ENCODE assay signal across 1 cellular context in genomic region chr14:64363265-64363840, GRCh38.
TF ChIP-seq lines count a peak whose summit lies in the region.

No MANE protein-coding gene starts in this region.

TF ChIP-seq in K562, 482 proteins besides CTCF, POLR2A, EP300 and RAD21 (continued from another document and continues in another):
- TF ChIP-seq FOXP4 (CRISPR knock-in tag; IDR thresholded peaks at IDR 0.05; ENCODE audit: borderline replicate concordance) (no peak), ARID3B (CRISPR knock-in tag; IDR thresholded peaks at IDR 0.05; ENCODE audit: borderline replicate concordance) (peak; percentile 99), ZNF282 (CRISPR knock-in tag; IDR thresholded peaks at IDR 0.05) (no peak), TOE1 (IDR thresholded peaks at IDR 0.05; ENCODE audit: borderline replicate concordance) (no peak), TOE1 (CRISPR knock-in tag; IDR thresholded peaks at IDR 0.05; ENCODE audit: borderline replicate concordance, low read depth) (no peak), MCM3 (IDR thresholded peaks at IDR 0.05) (no peak), RCOR1 (IDR thresholded peaks at IDR 0.05; ENCODE audit: borderline replicate concordance in 1 of 2, low read depth in 2 of 2, low read length in 2 of 2) (peak in 1 of 2 experiments; percentile 48; a peak in 2 of 4 replicates), POLR2G (IDR thresholded peaks at IDR 0.05; ENCODE audit: low read depth, low read length) (no peak), CCAR2 (IDR thresholded peaks at IDR 0.05; ENCODE audit: low read depth, low read length) (no peak), CHAMP1 (IDR thresholded peaks at IDR 0.05) (no peak), HDAC2 (IDR thresholded peaks at IDR 0.05) (no peak), MAZ (CRISPR knock-in tag; conservative IDR thresholded peaks at IDR 0.05 in 1 of 2, IDR thresholded peaks at IDR 0.05 in 1 of 2) (peak in 1 of 2 experiments; percentile 99; a peak in 2 of 4 replicates), ZNF551 (CRISPR knock-in tag; IDR thresholded peaks at IDR 0.05) (peak; percentile 84), ZC3H11A (IDR thresholded peaks at IDR 0.05; ENCODE audit: low read depth, low read length) (no peak), WHSC1 (IDR thresholded peaks at IDR 0.05; ENCODE audit: low read length) (no peak), NCOR1 (IDR thresholded peaks at IDR 0.05) (no peak), GATAD2A (IDR thresholded peaks at IDR 0.05) (peak; percentile 80), BRF2 (IDR thresholded peaks at IDR 0.05; ENCODE audit: borderline replicate concordance, insufficient read depth, insufficient read length) (no peak), NFE2 (IDR thresholded peaks at IDR 0.05; ENCODE audit: low read depth) (no peak), TBL1XR1 (IDR thresholded peaks at IDR 0.05; ENCODE audit: low read length in 2 of 2) (no peak), PTRF (tag; IDR thresholded peaks at IDR 0.05) (peak; percentile 99), TAF9B (IDR thresholded peaks at IDR 0.05; ENCODE audit: partially characterized antibody) (no peak), MBD2 (IDR thresholded peaks at IDR 0.05; ENCODE audit: borderline replicate concordance, low read depth) (no peak), CBX3 (IDR thresholded peaks at IDR 0.05; ENCODE audit: borderline replicate concordance in 1 of 2, low read length in 2 of 2) (no peak), ZNF12 (CRISPR knock-in tag; IDR thresholded peaks at IDR 0.05) (no peak), TGIF2 (CRISPR knock-in tag; IDR thresholded peaks at IDR 0.05) (no peak), ZNF583 (CRISPR knock-in tag; IDR thresholded peaks at IDR 0.05) (peak; percentile 100), SNAPC5 (CRISPR knock-in tag; IDR thresholded peaks at IDR 0.05) (peak; percentile 78), ZBTB17 (CRISPR knock-in tag; IDR thresholded peaks at IDR 0.05) (peak; percentile 97), ZNF444 (CRISPR knock-in tag; IDR thresholded peaks at IDR 0.05) (peak; percentile 99), EZH2 (IDR thresholded peaks at IDR 0.05; ENCODE audit: borderline replicate concordance, low read depth, low read length) (no peak), DACH1 (IDR thresholded peaks at IDR 0.05; ENCODE audit: partially characterized antibody) (no peak), ARNT (IDR thresholded peaks at IDR 0.05) (no peak), FOXA1 (IDR thresholded peaks at IDR 0.05; ENCODE audit: borderline replicate concordance) (no peak), STAT6 (CRISPR knock-in tag; IDR thresholded peaks at IDR 0.05) (no peak), IRF1 (CRISPR knock-in tag; IDR thresholded peaks at IDR 0.05; ENCODE audit: borderline replicate concordance) (no peak), NFATC3 (IDR thresholded peaks at IDR 0.05) (no peak), TAF7 (tag; IDR thresholded peaks at IDR 0.05) (peak; percentile 97), KLF10 (CRISPR knock-in tag; IDR thresholded peaks at IDR 0.05) (peak; percentile 88; the same call in 1 of the 2 replicates), ZSCAN29 (IDR thresholded peaks at IDR 0.05) (no peak), CREB3 (tag; conservative IDR thresholded peaks at IDR 0.05; ENCODE audit: low read depth) (peak; percentile 99), CUX1 (CRISPR knock-in tag; IDR thresholded peaks at IDR 0.05) (peak; percentile 98), REST (CRISPR knock-in tag; IDR thresholded peaks at IDR 0.05; ENCODE audit: low read depth) (peak; percentile 91), CSDE1 (IDR thresholded peaks at IDR 0.05) (no peak), KAT2B (IDR thresholded peaks at IDR 0.05; ENCODE audit: low read depth, low read length) (no peak)
